Comparison of ENCODE assay signal across 9 cellular contexts in the genomic region with DNA sequence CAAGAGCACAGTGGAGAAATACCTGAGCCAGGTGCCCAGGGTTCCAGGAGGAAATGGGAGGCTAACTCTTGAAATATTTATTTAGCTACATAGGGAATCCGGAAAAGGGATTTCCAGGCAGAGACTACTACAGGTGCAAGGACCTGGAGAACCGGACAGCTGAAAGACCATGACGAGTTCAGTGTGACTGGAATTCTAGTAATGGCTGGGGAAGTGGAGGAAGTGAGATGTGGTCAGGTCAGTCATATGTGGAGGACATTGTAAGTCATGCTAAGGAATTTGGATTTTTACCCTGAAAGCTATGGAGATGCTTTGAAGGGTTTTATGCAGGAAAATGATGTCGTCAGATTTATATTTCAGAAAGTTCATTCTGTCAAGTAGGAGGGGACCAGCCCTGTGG. TPM values are rescaled to one million over a fixed set of nuclear protein-coding genes. Genes with fewer than 3 reads are reported as not detected.
DNase-seq lines count a peak whose midpoint lies in the region; ATAC-seq, FAIRE-seq and TF ChIP-seq lines count a peak whose summit lies in the region.
"Had no signal": no experiment of that assay in that cellular context is flagged by ENCODE, and none has a peak within 500 bp of the region (broad histone marks: within the 10 kb centered on the region; RNA-seq: fewer than 3 reads in every experiment).

No MANE protein-coding gene starts in this region.

- no peak for TF ChIP-seq CTCF in RWPE2 (IDR thresholded peaks at IDR 0.05; ENCODE audit: poor library complexity, severe bottlenecking)
- TF ChIP-seq CTCF in esophagus muscularis mucosa (IDR thresholded peaks at IDR 0.05): no peak
- no peak for TF ChIP-seq CTCF in gastrocnemius medialis (IDR thresholded peaks at IDR 0.05 in 4 of 5, conservative IDR thresholded peaks at IDR 0.05 in 1 of 5)

- H3K27ac ChIP-seq in RWPE2 (ENCODE audit: poor library complexity, severe bottlenecking) (peak overlapping the region; percentile 92), esophagus muscularis mucosa (replicated peaks in 1 of 4) (peak overlapping the region; percentile 98 to 100 (median 99)), gastrocnemius medialis (peak overlapping the region; percentile 18 to 100 (median 97))

- H3K4me3 ChIP-seq in RWPE2 (ENCODE audit: severe bottlenecking): no peak overlapping the region
- H3K4me3 ChIP-seq in esophagus muscularis mucosa: peak overlapping the region; percentile 89 to 100 (median 94)
- peak overlapping the region in 3 of 4 donors; percentile 96 to 98 (median 97) for H3K4me3 ChIP-seq in gastrocnemius medialis

- H3K4me1 ChIP-seq in RWPE2 (ENCODE audit: insufficient read depth, poor library complexity, severe bottlenecking) (peaks cover 20% of the 10 kb centered on the region), esophagus muscularis mucosa (peaks cover 67 to 86% (median 82%) of the 10 kb centered on the region in 4 donors), gastrocnemius medialis (peaks cover 43 to 47% of the 10 kb centered on the region in 2 donors)

- ATAC-seq in RWPE2 (ENCODE audit: low read depth) (no peak), gastrocnemius medialis (no peak)

- H3K27me3 ChIP-seq in RWPE2 (ENCODE audit: insufficient read depth, poor library complexity, severe bottlenecking) (no peaks in the 10 kb centered on the region), esophagus muscularis mucosa (no peaks in the 10 kb centered on the region), gastrocnemius medialis (no peaks in the 10 kb centered on the region)

- intact Hi-C loops in esophagus muscularis mucosa (cut with DNase I) (no loop called here), gastrocnemius medialis (cut with DNase I; ENCODE audit: low total_unique reads) (loop anchor here (5.0 kb wide), 1 partner anchor 215 kb away; the partner anchor contains the start of gene ZMPSTE24)

- in situ Hi-C loops in gastrocnemius medialis (cut with MboI; ENCODE audit: low sequenced_read_pairs in 4 of 4): no loop called here

- H3K36me3 ChIP-seq in RWPE2 (ENCODE audit: low read depth): peaks cover 55% of the 10 kb centered on the region
- H3K36me3 ChIP-seq in esophagus muscularis mucosa: no peaks in the 10 kb centered on the region
- H3K36me3 ChIP-seq in gastrocnemius medialis: no peaks in the 10 kb centered on the region

- DNase-seq in GM12891 (ENCODE audit: insufficient read length, low spot score): no peak
- no peak for DNase-seq in RWPE2 (ENCODE audit: low spot score)
- no peak for DNase-seq in esophagus muscularis mucosa (ENCODE audit: extremely low spot score)
- no peak for DNase-seq in gastrocnemius medialis
- no peak for DNase-seq in SHP77 treated with DMSO at 0.1 percent for 48 hours (lab: John Stamatoyannopoulos, UW)
- no peak for DNase-seq in GM12892 (ENCODE audit: insufficient read length)
- no peak for DNase-seq in cerebellum (ENCODE audit: low spot score)
- DNase-seq in activated CD4-positive, alpha-beta T cell treated with anti-CD3 and anti-CD28 coated beads for 1 hour: no peak
- DNase-seq: NCI-H446 had no signal

- TF ChIP-seq POLR2A in GM12891 (IDR thresholded peaks at IDR 0.05; ENCODE audit: low read depth, low read length) (no peak), esophagus muscularis mucosa (IDR thresholded peaks at IDR 0.05; ENCODE audit: low read depth) (no peak), gastrocnemius medialis (IDR thresholded peaks at IDR 0.05) (no peak), GM12892 (IDR thresholded peaks at IDR 0.05; ENCODE audit: low read depth, low read length) (no peak)

- no peak for FAIRE-seq in GM12891 (lab: Jason Lieb, UNC)
- no peak for FAIRE-seq in GM12892 (lab: Jason Lieb, UNC)

- H3K9me3 ChIP-seq in RWPE2 (ENCODE audit: severe bottlenecking): no peaks in the 10 kb centered on the region
- H3K9me3 ChIP-seq in esophagus muscularis mucosa: no peaks in the 10 kb centered on the region
- no peaks in the 10 kb centered on the region for H3K9me3 ChIP-seq in gastrocnemius medialis

- 47% methylated on average over 4 of the region's 4 CpGs for WGBS in esophagus muscularis mucosa

- TF ChIP-seq EP300 in esophagus muscularis mucosa (IDR thresholded peaks at IDR 0.05): no peak

TF ChIP-seq in GM12891, 5 proteins besides CTCF, POLR2A, EP300 and RAD21:
- TF ChIP-seq TAF1 (IDR thresholded peaks at IDR 0.05; ENCODE audit: low read depth, low read length): no peak
- TF ChIP-seq SPI1 (IDR thresholded peaks at IDR 0.05; ENCODE audit: low read depth, low read length): peak; percentile 58

RNA-seq across cellular contexts. Expression of gene CAP1, which starts 1.8 kb away (rescaled TPM):
- polyA plus RNA-seq in GM12891 (2012; ENCODE audit: low read depth, missing spikeins): 324 TPM
- total RNA-seq in esophagus muscularis mucosa (100 to 1,000 TPM; 412 to 468 (median 442) TPM), gastrocnemius medialis (10 to 100 TPM; 35.5 to 67.0 (median 48.7) TPM), cerebellum (78.8 TPM)
- polyA plus RNA-seq in GM12892 (2012; ENCODE audit: missing spikeins): 311 TPM

RNA-seq across cellular contexts. Expression of gene PPT1, which starts 54.7 kb away (rescaled TPM):
- 40.7 TPM for polyA plus RNA-seq in GM12891 (2012; ENCODE audit: low read depth, missing spikeins)
- total RNA-seq in esophagus muscularis mucosa: 10 to 100 TPM; 44.1 to 75.2 (median 50.0) TPM
- total RNA-seq in gastrocnemius medialis: 10 to 100 TPM in 2 of 4 donors, 1 to 10 TPM in 2; 8.5 to 23.2 (median 13.4) TPM
- 72.1 TPM for polyA plus RNA-seq in GM12892 (2012; ENCODE audit: missing spikeins)
- total RNA-seq in cerebellum: 37.0 TPM
